ENCODE assay signal across 8 cellular contexts in the genomic region with DNA sequence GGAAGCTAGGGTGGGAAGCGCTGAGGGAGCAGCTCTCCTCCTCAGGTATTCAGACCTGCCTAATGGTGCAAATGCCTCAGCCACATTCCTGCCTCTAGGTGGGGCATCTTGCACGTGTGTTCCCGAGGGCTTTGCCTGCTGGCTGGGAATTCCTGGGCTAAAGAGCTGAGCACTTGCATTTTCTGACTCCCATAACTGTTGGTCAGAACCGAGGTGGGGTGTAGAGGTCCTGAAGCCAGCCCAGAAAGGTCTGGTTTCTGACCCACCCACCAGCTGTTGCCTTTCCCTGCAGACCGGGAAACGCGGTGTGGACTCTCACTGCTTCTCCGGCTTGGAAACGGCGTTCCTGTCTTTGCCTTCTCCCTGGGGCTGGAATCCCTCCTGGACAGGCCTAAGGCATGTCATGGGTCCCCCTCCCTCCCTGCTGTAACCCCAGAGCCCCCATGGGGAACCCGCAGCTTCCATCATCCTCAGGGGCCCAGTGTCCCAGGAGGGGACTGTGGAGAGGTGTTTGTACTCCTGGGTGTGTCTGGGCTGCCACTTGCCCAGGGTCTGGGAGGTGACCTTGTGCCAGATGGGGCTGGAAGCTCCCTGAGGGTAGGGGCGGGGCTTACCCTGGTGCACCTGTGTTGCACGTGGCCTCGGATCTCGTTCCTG. TPM values are rescaled to one million over a fixed set of nuclear protein-coding genes. Genes with fewer than 3 reads are reported as not detected.
DNase-seq lines count a peak whose midpoint lies in the region; ATAC-seq and TF ChIP-seq lines count a peak whose summit lies in the region.

No MANE protein-coding gene starts in this region.

- no peak for TF ChIP-seq POLR2A in uterus (IDR thresholded peaks at IDR 0.05)

- H3K4me1 ChIP-seq in uterus, result peaks cover 0 to 4% of the 10 kb centered on the region in 2 donors

- intact Hi-C loops in uterus (cut with DNase I; ENCODE audit: low total_unique reads), result no loop called here

- no peaks in the 10 kb centered on the region for H3K9me3 ChIP-seq in uterus

- no peaks in the 10 kb centered on the region for H3K27me3 ChIP-seq in uterus

- TF ChIP-seq CTCF in GM10266 (IDR thresholded peaks at IDR 0.05; ENCODE audit: control insufficient read depth, insufficient read depth, low read depth, missing control alignments), result peak; percentile 64
- peak; percentile 89 for TF ChIP-seq CTCF in cardiac fibroblast (IDR thresholded peaks at IDR 0.05; ENCODE audit: low read depth, low read length)
- TF ChIP-seq CTCF in uterus (IDR thresholded peaks at IDR 0.05), result peak; percentile 61 to 74 (median 71)

- peak; percentile 56 for DNase-seq in GM10266 (ENCODE audit: extremely low spot score)
- peak; percentile 42 for DNase-seq in NCI-H2196 treated with DMSO at 0.1 percent for 48 hours (lab: John Stamatoyannopoulos, UW; ENCODE audit: unreplicated experiment)
- peak; percentile 78 to 86 for DNase-seq in cardiac fibroblast (ENCODE audit: low read depth in 2 of 2)
- peak; percentile 80 for DNase-seq in left lobe of liver (ENCODE audit: low spot score)
- DNase-seq in uterus, result peak; percentile 43 to 57

- no peaks in the 10 kb centered on the region for H3K36me3 ChIP-seq in uterus

- H3K4me3 ChIP-seq in cardiac fibroblast (replicated peaks in 1 of 2; ENCODE audit: low read depth in 2 of 2, low read length in 2 of 2) (no peak overlapping the region), uterus (no peak overlapping the region)

- peak; percentile 99 for ATAC-seq in left lobe of liver
- no peak for ATAC-seq in HG03159 (IDR thresholded peaks at IDR 0.05; ENCODE audit: unreplicated experiment)
- ATAC-seq in HG02970 (IDR thresholded peaks at IDR 0.05; ENCODE audit: low FRiP score, unreplicated experiment), result no peak
- no peak for ATAC-seq in HG03565 (IDR thresholded peaks at IDR 0.05; ENCODE audit: unreplicated experiment)

- H3K27ac ChIP-seq in uterus, result no peak overlapping the region

RNA-seq across cellular contexts. Expression of a gene that starts 24.0 kb away (rescaled TPM):
- total RNA-seq in left lobe of liver (not detected), uterus (1 to 10 TPM in 2 of 4 donors, under 1 TPM in 2; 0.29 to 7.5 (median 1.7) TPM)
